ENCODE assay signal across 8 cellular contexts in genomic region chr14:89617471-89618291, GRCh38.
DNase-seq lines count a peak whose midpoint lies in the region; ATAC-seq, FAIRE-seq and TF ChIP-seq lines count a peak whose summit lies in the region.

No MANE protein-coding gene starts in this region.

- H3K27ac ChIP-seq in HepG2 (ENCODE audit: extremely low read length, insufficient read depth, low read length): peak overlapping the region; percentile 65

- 2% methylated on average over 19 of the region's 19 CpGs for WGBS in HepG2 (ENCODE audit: low lambda C conversion rate)

- no peaks in the 10 kb centered on the region; a peak in 1 of 5 replicates for H3K27me3 ChIP-seq in HepG2 (ENCODE audit: control insufficient read depth in 1 of 2, insufficient read depth in 2 of 2, low read length in 2 of 2)

- in situ Hi-C loops in GM13977 (cut with MboI; ENCODE audit: low pct_unique_long_range_greater_than_20kb, low sequenced_read_pairs, unreplicated experiment) (no loop called here), HepG2 (cut with HindIII; ENCODE audit: extremely low pct_ligation_motif_present, low pct_unique_long_range_greater_than_20kb) (no loop called here)

- peaks cover 51% of the 10 kb centered on the region for H3K79me2 ChIP-seq in HepG2 (ENCODE audit: insufficient read depth, low read length)

- intact Hi-C loops in HepG2 (cut with micrococcal nuclease; ENCODE audit: unreplicated experiment): loop anchor here (5.0 to 10.0 kb wide), 3 partner anchors 157 to 297 kb away; partner anchors contain the start of gene FOXN3

- peak overlapping the region; percentile 92 to 95 for H3K27ac Mint-ChIP-seq in T-cell
- peak overlapping the region; percentile 89 for H3K27ac Mint-ChIP-seq in stimulated activated memory B cell treated with anti-CD40 and anti-IgM and Interleukin-4, amounts not matched to agents 10 μg/mL and 1 μg/mL and 100 μg/mL, for 72 hours

- no peaks in the 10 kb centered on the region for H3K27me3 Mint-ChIP-seq in T-cell
- H3K27me3 Mint-ChIP-seq in stimulated activated memory B cell treated with anti-CD40 and anti-IgM and Interleukin-4, amounts not matched to agents 10 μg/mL and 1 μg/mL and 100 μg/mL, for 72 hours: no peaks in the 10 kb centered on the region

- peak overlapping the region; percentile 90 to 93 (median 92) for H3K4me3 Mint-ChIP-seq in T-cell
- H3K4me3 Mint-ChIP-seq in stimulated activated memory B cell treated with anti-CD40 and anti-IgM and Interleukin-4, amounts not matched to agents 10 μg/mL and 1 μg/mL and 100 μg/mL, for 72 hours: peak overlapping the region; percentile 88

- TF ChIP-seq RAD21 in HepG2 (CRISPR knock-in tag; IDR thresholded peaks at IDR 0.05): no peak

- CTCF ChIA-PET in T-cell (lab: Charles Lee): interaction anchor here in 1 of 2 donors (1.0 kb wide), 1 partner anchor 147 kb away, joined by 10 read pairs; no protein-coding TSS in a partner anchor
- CTCF ChIA-PET in HepG2 (lab: Yijun Ruan, JAX; ENCODE audit: low intra/inter-chr PET ratio, low total read pairs): no interaction called here

- no peak for TF ChIP-seq CTCF in AG09309 (IDR thresholded peaks at IDR 0.05; ENCODE audit: control insufficient read depth, insufficient read depth, low read depth, low read length, missing control alignments)
- TF ChIP-seq CTCF in GM13977 (IDR thresholded peaks at IDR 0.05; ENCODE audit: extremely low read depth, insufficient read depth, missing control alignments): no peak
- TF ChIP-seq CTCF in HepG2 (CRISPR knock-in tag; IDR thresholded peaks at IDR 0.05): no peak

- H2AFZ ChIP-seq in HepG2 (ENCODE audit: low read length): peak overlapping the region; percentile 72

- H3K4me3 ChIP-seq in AG09309 (ENCODE audit: control insufficient read depth, low read depth, low read length): peak overlapping the region; percentile 60
- H3K4me3 ChIP-seq in HepG2 (replicated peaks in 1 of 3; ENCODE audit: insufficient read depth in 1 of 3, low read depth in 2 of 3, low read length in 3 of 3): peak overlapping the region; percentile 79 to 92 (median 80)

- TF ChIP-seq EP300 in HepG2 (IDR thresholded peaks at IDR 0.05; ENCODE audit: low read depth in 2 of 2, low read length in 2 of 2) (no peak), HepG2 (CRISPR knock-in tag; IDR thresholded peaks at IDR 0.05; ENCODE audit: borderline replicate concordance) (no peak)

- peaks cover 4% of the 10 kb centered on the region for H3K36me3 Mint-ChIP-seq in T-cell
- no peaks in the 10 kb centered on the region for H3K36me3 Mint-ChIP-seq in stimulated activated memory B cell treated with anti-CD40 and anti-IgM and Interleukin-4, amounts not matched to agents 10 μg/mL and 1 μg/mL and 100 μg/mL, for 72 hours

- FAIRE-seq in HepG2 (lab: Jason Lieb, UNC): no peak

- peak overlapping the region; percentile 77 for H3K9ac ChIP-seq in HepG2 (ENCODE audit: insufficient read depth, low read depth, low read length)

- peak; percentile 17 to 33 (median 24) for ATAC-seq in T-cell (replicated peaks in 1 of 4)
- peak; percentile 32 for ATAC-seq in HepG2
- peak; percentile 42 for ATAC-seq in stimulated activated memory B cell treated with anti-CD40 and anti-IgM and Interleukin-4, amounts not matched to agents 10 μg/mL and 1 μg/mL and 100 μg/mL, for 72 hours
- no peak for ATAC-seq in GM21825 (IDR thresholded peaks at IDR 0.05; ENCODE audit: unreplicated experiment)

- no peaks in the 10 kb centered on the region for H3K9me3 ChIP-seq in HepG2 (ENCODE audit: low read length)

- no peak for TF ChIP-seq POLR2A in HepG2 (IDR thresholded peaks at IDR 0.05; ENCODE audit: insufficient read depth in 1 of 2, low read depth in 2 of 2, low read length in 2 of 2)

- H3K36me3 ChIP-seq in HepG2 (replicated peaks in 1 of 2; ENCODE audit: control insufficient read depth in 1 of 2, insufficient read depth in 2 of 2, low read length in 2 of 2): no peaks in the 10 kb centered on the region

- H3K4me1 Mint-ChIP-seq in T-cell: peaks cover 74 to 82% (median 79%) of the 10 kb centered on the region in 3 donors
- H3K4me1 Mint-ChIP-seq in stimulated activated memory B cell treated with anti-CD40 and anti-IgM and Interleukin-4, amounts not matched to agents 10 μg/mL and 1 μg/mL and 100 μg/mL, for 72 hours: peaks cover 70% of the 10 kb centered on the region

- POLR2A ChIA-PET in T-cell (lab: Charles Lee): interaction anchor here (0.6 to 1.5 kb wide), 4 partner anchors 57 to 339 kb away, joined by 3 to 9 read pairs (median 4); no protein-coding TSS in a partner anchor
- POLR2A ChIA-PET in HepG2 (lab: Yijun Ruan, JAX): interaction anchor here (1.0 to 2.0 kb wide), 2 partner anchors 124 to 156 kb away, joined by 3 to 4 read pairs; no protein-coding TSS in a partner anchor

- DNase-seq in AG09309 (ENCODE audit: low read depth) (peak; percentile 32), GM13977 (ENCODE audit: low spot score) (peak; percentile 64), HK-2 (ENCODE audit: unreplicated experiment) (peak; percentile 23), T-cell (peak in 16 of 34 experiments; percentile 12 to 48 (median 30)), dermis blood vessel endothelial cell (peak; percentile 55), HepG2 (ENCODE audit: low spot score) (peak; percentile 12)

- BruUV-seq in HepG2 (replicated peaks; lab: Mats Ljungman, UMichigan): no TSS peak

- 0 out of 2 replicates have a peak, but pooled peaks cover 6% of the 10 kb centered on the region for H4K20me1 ChIP-seq in HepG2 (ENCODE audit: insufficient read depth, low read length)

- H3K9me3 Mint-ChIP-seq in T-cell: no peaks in the 10 kb centered on the region
- no peaks in the 10 kb centered on the region for H3K9me3 Mint-ChIP-seq in stimulated activated memory B cell treated with anti-CD40 and anti-IgM and Interleukin-4, amounts not matched to agents 10 μg/mL and 1 μg/mL and 100 μg/mL, for 72 hours

- H3K4me2 ChIP-seq in HepG2 (ENCODE audit: low read depth, low read length): peak overlapping the region; percentile 89

- peaks cover 71% of the 10 kb centered on the region for H3K4me1 ChIP-seq in HepG2 (ENCODE audit: insufficient read depth, low read length)

TF ChIP-seq in HepG2, 621 proteins besides CTCF, POLR2A, EP300 and RAD21 (continues in another document):
- TF ChIP-seq ZNF556 (CRISPR knock-in tag; IDR thresholded peaks at IDR 0.05; ENCODE audit: borderline replicate concordance) (no peak), ZNF574 (CRISPR knock-in tag; IDR thresholded peaks at IDR 0.05) (peak; percentile 36; the same call in 1 of the 2 replicates), NCOA5 (CRISPR knock-in tag; IDR thresholded peaks at IDR 0.05) (no peak), TFDP1 (CRISPR knock-in tag; IDR thresholded peaks at IDR 0.05; ENCODE audit: borderline replicate concordance) (no peak), ZNF616 (CRISPR knock-in tag; IDR thresholded peaks at IDR 0.05; ENCODE audit: low read depth) (no peak), AKAP8 (CRISPR knock-in tag; IDR thresholded peaks at IDR 0.05) (no peak), SRSF9 (IDR thresholded peaks at IDR 0.05; ENCODE audit: borderline replicate concordance, insufficient read depth, low read depth, low read length, poor library complexity, severe bottlenecking) (no peak), ZNF224 (CRISPR knock-in tag; IDR thresholded peaks at IDR 0.05) (no peak), KLF13 (CRISPR knock-in tag; IDR thresholded peaks at IDR 0.05) (no peak), ZNF367 (CRISPR knock-in tag; IDR thresholded peaks at IDR 0.05; ENCODE audit: borderline replicate concordance) (no peak), ETS1 (CRISPR knock-in tag; IDR thresholded peaks at IDR 0.05) (no peak), ERF (CRISPR knock-in tag; IDR thresholded peaks at IDR 0.05) (peak; percentile 60; the same call in 1 of the 2 replicates), CAMTA2 (CRISPR knock-in tag; IDR thresholded peaks at IDR 0.05; ENCODE audit: borderline replicate concordance) (0 out of 2 replicates have a peak, but pooled peaks have one; percentile 27)
